29 cellular contexts compared by ENCODE assay signal in genomic region chr4:963276-964225, GRCh38. TPM values are rescaled to one million over a fixed set of nuclear protein-coding genes. Genes with fewer than 3 reads are reported as not detected.
DNase-seq lines count a peak whose midpoint lies in the region; ATAC-seq, FAIRE-seq and TF ChIP-seq lines count a peak whose summit lies in the region.
"Had no signal": no experiment of that assay in that cellular context is flagged by ENCODE, and none has a peak within 500 bp of the region (broad histone marks: within the 10 kb centered on the region; RNA-seq: fewer than 3 reads in every experiment).

No MANE protein-coding gene starts in this region.

- DNase-seq in K562 (ENCODE audit: extremely low read depth in 1 of 4, low spot score in 3 of 4) (no peak), mucosa of descending colon (peak; percentile 51 to 77 (median 76)), RKO (ENCODE audit: low spot score) (no peak), prostate gland (ENCODE audit: low spot score) (no peak)
- DNase-seq: activated CD4-positive, alpha-beta T cell treated with anti-CD3 and anti-CD28 coated beads for 36 hours; activated CD8-positive, alpha-beta memory T cell treated with anti-CD3 and anti-CD28 coated beads for 24 hours; activated effector memory CD4-positive, alpha-beta T cell treated with Interleukin-2 at 50 U/mL for 16 hours; anterior cingulate cortex; DMS 273 treated with DMSO at 0.1 percent for 48 hours; gastrocnemius medialis; immature natural killer cell; midbrain; NCI-H446; NCI-H82; nephron progenitor cell; sigmoid colon; stimulated activated CD4-positive, alpha-beta T cell treated with anti-CD3 and anti-CD28 coated beads, Interleukin-15, amount 100 ng/mL, for 24 hours; stimulated activated naive CD4-positive, alpha-beta T cell had no signal

- H3K4me3 ChIP-seq in K562 (no peak overlapping the region), mucosa of descending colon (no peak overlapping the region), prostate gland (no peak overlapping the region)
- H3K4me3 ChIP-seq: cardiac muscle cell, gastrocnemius medialis, hepatocyte, sigmoid colon, suprapubic skin had no signal

- peak overlapping the region; percentile 91 for H3K27ac ChIP-seq in 22Rv1
- peak overlapping the region; percentile 91 for H3K27ac ChIP-seq in C4-2B
- H3K27ac ChIP-seq in K562 (ENCODE audit: extremely low read depth, low read depth, low read length): no peak overlapping the region
- no peak overlapping the region for H3K27ac ChIP-seq in prostate gland
- H3K27ac ChIP-seq: cardiac muscle cell, gastrocnemius medialis, hepatocyte, KMS-11, parathyroid adenoma, sigmoid colon, suprapubic skin had no signal

- ATAC-seq in K562 (no peak), mucosa of descending colon (peak; percentile 74), GM21515 (IDR thresholded peaks at IDR 0.05; ENCODE audit: unreplicated experiment) (no peak)
- ATAC-seq: activated CD4-positive, alpha-beta T cell treated with anti-CD3 and anti-CD28 coated beads for 36 hours; gastrocnemius medialis had no signal

- no peaks in the 10 kb centered on the region for H3K9me1 ChIP-seq in K562 (ENCODE audit: control insufficient read depth, insufficient read depth, low read length)

- intact Hi-C loops in K562 (cut with micrococcal nuclease) (no loop called here), mucosa of descending colon (cut with DNase I, micrococcal nuclease) (no loop called here), prostate gland (cut with DNase I) (no loop called here)

- H2AFZ ChIP-seq in K562 (ENCODE audit: low read depth, low read length): no peak overlapping the region
- H2AFZ ChIP-seq: hepatocyte, parathyroid adenoma had no signal

- TF ChIP-seq POLR2A in K562 (conservative IDR thresholded peaks at IDR 0.05) (no peak), prostate gland (IDR thresholded peaks at IDR 0.05) (no peak)

- POLR2A ChIA-PET in K562 (lab: Yijun Ruan, JAX): interaction anchor here (1.3 kb wide), 1 partner anchor 31 kb away, joined by 3 read pairs; the partner anchor contains the start of genes GAK and TMEM175

- BruUV-seq in K562 (replicated peaks; lab: Mats Ljungman, UMichigan): no TSS peak

- no peak overlapping the region for H3K4me2 ChIP-seq in K562 (ENCODE audit: insufficient read depth, low read length)
- H3K4me2 ChIP-seq: hepatocyte, KMS-11 had no signal

- no peaks in the 10 kb centered on the region for H4K20me1 ChIP-seq in K562 (replicated peaks; ENCODE audit: control insufficient read depth, insufficient read depth, low read length)

- WGBS in K562 (ENCODE audit: insufficient coverage, low coverage, missing lambda C conversion rate): 92% methylated on average over 20 of the region's 39 CpGs
- WGBS in prostate gland: 88% methylated on average over 35 of the region's 39 CpGs

- CTCF ChIA-PET in K562 (lab: Yijun Ruan, JAX; ENCODE audit: low intra/inter-chr PET ratio): no interaction called here

- peak; percentile 14; the same call in 1 of the 2 replicates for TF ChIP-seq CTCF in 22Rv1 (IDR thresholded peaks at IDR 0.05)
- TF ChIP-seq CTCF in C4-2B (conservative IDR thresholded peaks at IDR 0.05): no peak
- no peak for TF ChIP-seq CTCF in K562 (IDR thresholded peaks at IDR 0.05 in 2 of 3, conservative IDR thresholded peaks at IDR 0.05 in 1 of 3; ENCODE audit: insufficient read depth in 2 of 3, low read depth in 1 of 3, low read length in 3 of 3)
- no peak for TF ChIP-seq CTCF in mucosa of descending colon (IDR thresholded peaks at IDR 0.05)
- no peak for TF ChIP-seq CTCF in prostate gland (IDR thresholded peaks at IDR 0.05)

- H3K36me3 ChIP-seq in K562 (ENCODE audit: control insufficient read depth, insufficient read depth, low read length): peaks cover 26% of the 10 kb centered on the region; the same call in 1 of the 3 replicates
- no peaks in the 10 kb centered on the region for H3K36me3 ChIP-seq in mucosa of descending colon (ENCODE audit: low read depth)
- peaks cover 0 to 4% of the 10 kb centered on the region in 2 donors for H3K36me3 ChIP-seq in prostate gland
- H3K36me3 ChIP-seq: cardiac muscle cell had no signal

- H3K4me1 ChIP-seq in K562 (replicated peaks in 1 of 2; ENCODE audit: control insufficient read depth in 2 of 2, insufficient read depth in 2 of 2, low read length in 2 of 2) (peaks cover 0 to 42% of the 10 kb centered on the region in 2 experiments; a peak in 2 of 5 replicates), mucosa of descending colon (ENCODE audit: low read depth) (peaks cover 6% of the 10 kb centered on the region), prostate gland (replicated peaks) (no peaks in the 10 kb centered on the region)
- H3K4me1 ChIP-seq: gastrocnemius medialis, parathyroid adenoma had no signal

- no peaks in the 10 kb centered on the region for H3K79me2 ChIP-seq in K562 (ENCODE audit: control insufficient read depth, insufficient read depth, low read length)
- H3K79me2 ChIP-seq: hepatocyte, parathyroid adenoma had no signal

- in situ Hi-C loops in K562 (cut with MboI): no loop called here

- TF ChIP-seq RAD21 in K562 (CRISPR knock-in tag; conservative IDR thresholded peaks at IDR 0.05 in 1 of 2, IDR thresholded peaks at IDR 0.05 in 1 of 2): no peak

- H3K27me3 ChIP-seq in K562 (ENCODE audit: control insufficient read depth in 2 of 2, insufficient read depth in 2 of 2, low read length in 2 of 2) (no peaks in the 10 kb centered on the region), prostate gland (replicated peaks; ENCODE audit: insufficient read depth) (no peaks in the 10 kb centered on the region)
- H3K27me3 ChIP-seq: gastrocnemius medialis, hepatocyte, suprapubic skin had no signal

- no peaks in the 10 kb centered on the region for H3K9me3 ChIP-seq in K562 (replicated peaks; ENCODE audit: control insufficient read depth, insufficient read depth, low read depth, low read length)
- no peaks in the 10 kb centered on the region for H3K9me3 ChIP-seq in mucosa of descending colon
- no peaks in the 10 kb centered on the region for H3K9me3 ChIP-seq in prostate gland
- H3K9me3 ChIP-seq: gastrocnemius medialis, sigmoid colon, suprapubic skin had no signal

- no peak for FAIRE-seq in K562 (lab: Jason Lieb, UNC)
- FAIRE-seq: GM12892, H54 had no signal

- TF ChIP-seq EP300 in K562 (IDR thresholded peaks at IDR 0.05; ENCODE audit: low read length): no peak

- H3K9ac ChIP-seq in K562 (ENCODE audit: insufficient read depth in 1 of 2, low read depth in 2 of 2, low read length in 2 of 2): peak overlapping the region in 1 of 2 experiments; percentile 1; a peak in 1 of 4 replicates
- H3K9ac ChIP-seq: KMS-11, parathyroid adenoma had no signal

RNA-seq across cellular contexts. Expression of gene DGKQ, which starts 9.8 kb away (rescaled TPM):
- total RNA-seq in K562 (2011; cell fraction: chromatin; rRNA removed; ENCODE audit: low replicate concordance): 27.1 and 96.1 TPM in 2 replicates
- 70.2 and 86.6 TPM in 2 replicates for total RNA-seq in K562 (2011; cell fraction: nucleolus; rRNA removed)
- 28.7 and 35.0 TPM in 2 replicates for total RNA-seq in K562 (2011; cell fraction: nucleoplasm; rRNA removed)
- 17.0 and 19.1 TPM in 2 replicates for total RNA-seq in K562 (2014; rRNA removed)
- 1.2 and 1.7 TPM in 2 replicates for total RNA-seq in K562 (2014; rRNA removed; fragmentation: Illumina TruSeq; extraction: Trizol)
- total RNA-seq in K562 (2015; rRNA removed; fragmentation: Illumina TruSeq; extraction: Trizol): 6.1 and 6.3 TPM in 2 replicates
- 18.4 and 22.0 TPM in 2 replicates for total RNA-seq in K562 (2021)
- polyA plus RNA-seq in K562 (2011; rRNA removed): 5.6 and 6.8 TPM in 2 replicates
- 5.6 and 16.4 TPM in 2 replicates for polyA plus RNA-seq in K562 (2011; cell fraction: cytosol; rRNA removed)
- 86.6 and 144 TPM in 2 replicates for polyA plus RNA-seq in K562 (2011; cell fraction: nucleus; rRNA removed)
- polyA plus RNA-seq in K562 (2012): 13.1 and 23.6 TPM in 2 replicates
- polyA plus RNA-seq in K562 (2014; fragmentation: Illumina TruSeq; extraction: Trizol): 2.6 and 7.3 TPM in 2 replicates
- polyA plus RNA-seq in K562 (2014; fragmentation: Nextera tagmentation; extraction: Ambion mirVana): under 1 TPM; 0.17 to 0.27 TPM
- 15.3 and 15.7 TPM in 2 replicates for polyA plus RNA-seq in K562 (2014; rRNA removed)
- 1.9 and 2.5 TPM in 2 replicates for polyA minus RNA-seq in K562 (2011; rRNA and poly(A)+ RNA removed)
- 5.5 and 7.7 TPM in 2 replicates for polyA minus RNA-seq in K562 (2011; cell fraction: cytosol; rRNA and poly(A)+ RNA removed)
- 17.1 and 17.2 TPM in 2 replicates for polyA minus RNA-seq in K562 (2011; cell fraction: nucleus; rRNA and poly(A)+ RNA removed)
- 10 to 100 TPM; 31.8 to 56.1 (median 41.7) TPM for total RNA-seq in mucosa of descending colon
- total RNA-seq in prostate gland: 10 to 100 TPM; 10.4 to 17.1 TPM

RNA-seq across cellular contexts. Expression of gene IDUA, which starts 23.3 kb away (rescaled TPM):
- total RNA-seq in K562 (2011; cell fraction: chromatin; rRNA removed; ENCODE audit: low replicate concordance): 7.8 and 35.6 TPM in 2 replicates
- 35.8 and 36.4 TPM in 2 replicates for total RNA-seq in K562 (2011; cell fraction: nucleolus; rRNA removed)
- total RNA-seq in K562 (2011; cell fraction: nucleoplasm; rRNA removed): 12.5 and 18.8 TPM in 2 replicates
- total RNA-seq in K562 (2014; rRNA removed) (9.9 and 10.1 TPM in 2 replicates), K562 (2014; rRNA removed; fragmentation: Illumina TruSeq; extraction: Trizol) (0.26 and 0.69 TPM in 2 replicates), K562 (2015; rRNA removed; fragmentation: Illumina TruSeq; extraction: Trizol) (3.1 and 4.8 TPM in 2 replicates), K562 (2021) (13.6 and 16.1 TPM in 2 replicates), mucosa of descending colon (10 to 100 TPM; 29.7 to 45.7 (median 33.4) TPM), prostate gland (10 to 100 TPM; 53.6 to 56.8 TPM)
- polyA plus RNA-seq in K562 (2011; rRNA removed) (1.2 and 2.2 TPM in 2 replicates), K562 (2014; fragmentation: Illumina TruSeq; extraction: Trizol) (0.30 and 1.2 TPM in 2 replicates), K562 (2014; fragmentation: Nextera tagmentation; extraction: Ambion mirVana) (under 1 TPM; 0.04 to 0.13 TPM), K562 (2014; rRNA removed) (11.2 and 14.1 TPM in 2 replicates)
- polyA plus RNA-seq in K562 (2011; cell fraction: cytosol; rRNA removed): 0.90 and 2.8 TPM in 2 replicates
- 34.5 and 72.8 TPM in 2 replicates for polyA plus RNA-seq in K562 (2011; cell fraction: nucleus; rRNA removed)
- 9.8 and 26.2 TPM in 2 replicates for polyA plus RNA-seq in K562 (2012)
- polyA minus RNA-seq in K562 (2011; rRNA and poly(A)+ RNA removed): 0.36 and 0.70 TPM in 2 replicates
- polyA minus RNA-seq in K562 (2011; cell fraction: cytosol; rRNA and poly(A)+ RNA removed): 7.3 and 13.7 TPM in 2 replicates
- 10.0 and 12.1 TPM in 2 replicates for polyA minus RNA-seq in K562 (2011; cell fraction: nucleus; rRNA and poly(A)+ RNA removed)

RNA-seq across cellular contexts. Expression of gene SLC26A1, which starts 29.7 kb away (rescaled TPM):
- total RNA-seq in K562 (2011; cell fraction: chromatin; rRNA removed; ENCODE audit: low replicate concordance): 5.5 and 11.7 TPM in 2 replicates
- total RNA-seq in K562 (2011; cell fraction: nucleolus; rRNA removed): 8.4 and 9.3 TPM in 2 replicates
- 4.1 and 4.2 TPM in 2 replicates for total RNA-seq in K562 (2011; cell fraction: nucleoplasm; rRNA removed)
- 1.6 TPM in 2 replicates for total RNA-seq in K562 (2014; rRNA removed)
- total RNA-seq in K562 (2014; rRNA removed; fragmentation: Illumina TruSeq; extraction: Trizol): 0.40 and 0.96 TPM in 2 replicates
- total RNA-seq in K562 (2015; rRNA removed; fragmentation: Illumina TruSeq; extraction: Trizol): 1.8 and 2.2 TPM in 2 replicates
- 3.1 and 4.2 TPM in 2 replicates for total RNA-seq in K562 (2021)
- polyA plus RNA-seq in K562 (2011; rRNA removed): 0.95 and 2.0 TPM in 2 replicates
- polyA plus RNA-seq in K562 (2011; cell fraction: cytosol; rRNA removed): 1.0 and 2.7 TPM in 2 replicates
- polyA plus RNA-seq in K562 (2011; cell fraction: nucleus; rRNA removed): 9.1 and 12.1 TPM in 2 replicates
- 4.4 and 8.2 TPM in 2 replicates for polyA plus RNA-seq in K562 (2012)
- polyA plus RNA-seq in K562 (2014; fragmentation: Illumina TruSeq; extraction: Trizol): 0.56 and 0.69 TPM in 2 replicates
- polyA plus RNA-seq in K562 (2014; fragmentation: Nextera tagmentation; extraction: Ambion mirVana): under 1 TPM; 0.11 to 0.24 TPM
- polyA plus RNA-seq in K562 (2014; rRNA removed): 1.4 and 2.1 TPM in 2 replicates
- polyA minus RNA-seq in K562 (2011; rRNA and poly(A)+ RNA removed): 0.51 and 0.74 TPM in 2 replicates
- 1.7 TPM in 2 replicates for polyA minus RNA-seq in K562 (2011; cell fraction: cytosol; rRNA and poly(A)+ RNA removed)
- 3.9 and 6.3 TPM in 2 replicates for polyA minus RNA-seq in K562 (2011; cell fraction: nucleus; rRNA and poly(A)+ RNA removed)
- 1 to 10 TPM in 2 of 3 donors, under 1 TPM in 1; 0.85 to 2.8 (median 1.9) TPM for total RNA-seq in mucosa of descending colon
- total RNA-seq in prostate gland: under 1 TPM; 0.27 to 0.34 TPM
- total RNA-seq: CD4-positive, alpha-beta T cell; sigmoid colon had no signal

RNA-seq across cellular contexts. Expression of gene TMEM175, which starts 31.3 kb away (rescaled TPM):
- total RNA-seq in K562 (2011; cell fraction: chromatin; rRNA removed; ENCODE audit: low replicate concordance): 55.5 and 132 TPM in 2 replicates
- 80.9 and 84.2 TPM in 2 replicates for total RNA-seq in K562 (2011; cell fraction: nucleolus; rRNA removed)
- 71.0 and 82.0 TPM in 2 replicates for total RNA-seq in K562 (2011; cell fraction: nucleoplasm; rRNA removed)
- 14.9 and 17.7 TPM in 2 replicates for total RNA-seq in K562 (2014; rRNA removed)
- 2.4 and 3.7 TPM in 2 replicates for total RNA-seq in K562 (2014; rRNA removed; fragmentation: Illumina TruSeq; extraction: Trizol)
- total RNA-seq in K562 (2015; rRNA removed; fragmentation: Illumina TruSeq; extraction: Trizol): 9.4 and 9.5 TPM in 2 replicates
- 13.8 and 16.9 TPM in 2 replicates for total RNA-seq in K562 (2021)
- polyA plus RNA-seq in K562 (2011; rRNA removed): 11.4 and 28.9 TPM in 2 replicates
- 31.2 and 37.1 TPM in 2 replicates for polyA plus RNA-seq in K562 (2011; cell fraction: cytosol; rRNA removed)
- 373 and 570 TPM in 2 replicates for polyA plus RNA-seq in K562 (2011; cell fraction: nucleus; rRNA removed)
- polyA plus RNA-seq in K562 (2012): 18.3 and 42.2 TPM in 2 replicates
- polyA plus RNA-seq in K562 (2014; fragmentation: Illumina TruSeq; extraction: Trizol): 8.5 and 21.5 TPM in 2 replicates
- under 1 TPM; 0.13 to 0.18 TPM for polyA plus RNA-seq in K562 (2014; fragmentation: Nextera tagmentation; extraction: Ambion mirVana)
- polyA plus RNA-seq in K562 (2014; rRNA removed): 22.5 and 30.9 TPM in 2 replicates
- 7.2 and 7.6 TPM in 2 replicates for polyA minus RNA-seq in K562 (2011; rRNA and poly(A)+ RNA removed)
- 8.2 and 14.5 TPM in 2 replicates for polyA minus RNA-seq in K562 (2011; cell fraction: cytosol; rRNA and poly(A)+ RNA removed)
- polyA minus RNA-seq in K562 (2011; cell fraction: nucleus; rRNA and poly(A)+ RNA removed): 27.3 and 30.2 TPM in 2 replicates
- total RNA-seq in mucosa of descending colon: 10 to 100 TPM; 30.1 to 39.0 (median 37.5) TPM
- total RNA-seq in prostate gland: 10 to 100 TPM; 44.1 to 74.6 TPM

RNA-seq across cellular contexts. Expression of gene GAK, which starts 31.4 kb away (rescaled TPM):
- 336 and 571 TPM in 2 replicates for total RNA-seq in K562 (2011; cell fraction: chromatin; rRNA removed; ENCODE audit: low replicate concordance)
- total RNA-seq in K562 (2011; cell fraction: nucleolus; rRNA removed): 202 and 228 TPM in 2 replicates
- total RNA-seq in K562 (2011; cell fraction: nucleoplasm; rRNA removed): 235 and 247 TPM in 2 replicates
- 102 and 105 TPM in 2 replicates for total RNA-seq in K562 (2014; rRNA removed)
- 10.4 and 12.6 TPM in 2 replicates for total RNA-seq in K562 (2014; rRNA removed; fragmentation: Illumina TruSeq; extraction: Trizol)
- 28.4 and 35.4 TPM in 2 replicates for total RNA-seq in K562 (2015; rRNA removed; fragmentation: Illumina TruSeq; extraction: Trizol)
- total RNA-seq in K562 (2021): 94.1 and 101 TPM in 2 replicates
- 14.9 and 22.4 TPM in 2 replicates for polyA plus RNA-seq in K562 (2011; rRNA removed)
- polyA plus RNA-seq in K562 (2011; cell fraction: cytosol; rRNA removed): 17.2 and 40.3 TPM in 2 replicates
- polyA plus RNA-seq in K562 (2011; cell fraction: nucleus; rRNA removed): 79.9 and 106 TPM in 2 replicates
- 48.5 and 55.0 TPM in 2 replicates for polyA plus RNA-seq in K562 (2012)
- polyA plus RNA-seq in K562 (2014; fragmentation: Illumina TruSeq; extraction: Trizol): 16.2 and 38.2 TPM in 2 replicates
- polyA plus RNA-seq in K562 (2014; fragmentation: Nextera tagmentation; extraction: Ambion mirVana): 1 to 10 TPM; 1.3 to 2.1 TPM
- 51.9 and 83.2 TPM in 2 replicates for polyA plus RNA-seq in K562 (2014; rRNA removed)
- 51.4 and 78.3 TPM in 2 replicates for polyA minus RNA-seq in K562 (2011; rRNA and poly(A)+ RNA removed)
- polyA minus RNA-seq in K562 (2011; cell fraction: cytosol; rRNA and poly(A)+ RNA removed): 37.3 and 39.5 TPM in 2 replicates
- polyA minus RNA-seq in K562 (2011; cell fraction: nucleus; rRNA and poly(A)+ RNA removed): 43.2 and 50.9 TPM in 2 replicates
- 100 to 1,000 TPM; 155 to 259 (median 244) TPM for total RNA-seq in mucosa of descending colon
- 100 to 1,000 TPM; 158 to 181 TPM for total RNA-seq in prostate gland

Comparison
In these comparisons a context has a peak if more than half of its experiments do, and no peak if none do; other contexts are left out.
1. H3K27ac ChIP-seq: peak in 22Rv1 (single experiment) and C4-2B (single experiment); none in K562 (single experiment) and prostate gland (0 of 2).
2. DNase-seq: peak in mucosa of descending colon (3 of 3); none in K562 (0 of 4), RKO (single experiment) and prostate gland (single experiment).